Comparison of ENCODE assay signal across 14 cellular contexts in the genomic region with DNA sequence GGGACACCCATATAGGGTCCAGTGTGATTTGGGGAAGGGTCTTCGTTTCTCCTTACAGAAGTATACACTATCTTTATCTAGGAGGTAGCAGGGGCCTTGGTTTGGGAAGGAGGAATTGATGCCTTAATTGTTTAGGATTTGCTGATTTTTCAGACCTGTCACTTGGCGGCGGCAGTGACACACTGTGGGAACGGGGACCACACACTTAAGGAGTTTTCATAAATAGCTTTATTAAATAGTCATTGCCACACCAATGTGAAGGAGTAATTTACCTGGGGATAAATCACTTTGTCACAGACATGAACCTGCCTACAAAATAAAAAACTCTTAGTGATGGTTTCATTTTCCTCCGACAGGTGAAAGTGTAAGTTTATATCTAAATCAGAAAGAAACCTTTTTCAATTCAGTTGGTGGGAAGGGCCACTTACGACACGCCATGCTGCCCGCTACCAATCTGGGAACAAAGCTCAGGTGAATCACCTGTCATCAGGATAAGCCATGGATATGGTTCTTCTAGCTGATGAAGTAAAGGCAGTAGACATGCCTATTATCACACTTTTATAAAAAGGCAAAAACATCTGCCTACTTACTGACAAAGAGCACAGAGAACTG. TPM values are rescaled to one million over a fixed set of nuclear protein-coding genes. Genes with fewer than 3 reads are reported as not detected.
DNase-seq lines count a peak whose midpoint lies in the region; ATAC-seq, FAIRE-seq and TF ChIP-seq lines count a peak whose summit lies in the region.
"Had no signal": no experiment of that assay in that cellular context is flagged by ENCODE, and none has a peak within 500 bp of the region (broad histone marks: within the 10 kb centered on the region; RNA-seq: fewer than 3 reads in every experiment).

No MANE protein-coding gene starts in this region.

- H3K4me2 ChIP-seq in H9 (ENCODE audit: insufficient read depth, insufficient read length, low read length) (no peak overlapping the region), K562 (ENCODE audit: insufficient read depth, low read length) (no peak overlapping the region)

- H2BK120ac ChIP-seq in H9 (ENCODE audit: low read depth, low read length, poor library complexity, severe bottlenecking) = no peak overlapping the region

- no peak overlapping the region for H3T11ph ChIP-seq in H9 (ENCODE audit: low read length)

- H3K4me1 Mint-ChIP-seq in H9 (peaks cover 72 to 75% of the 10 kb centered on the region in 2 experiments), nephron (no peaks in the 10 kb centered on the region), T-cell (no peaks in the 10 kb centered on the region)
- no peaks in the 10 kb centered on the region for H3K4me1 Mint-ChIP-seq in activated T-helper 1 cell treated with anti-CD3 and anti-CD28 coated beads, Interleukin-12 subunit alpha, Interleukin-12 subunit beta, Interleukin-2, Interleukin-4 antibody, amounts not matched to agents 30 ng/mL and 10 ng/mL and 1 ng/mL, durations not matched to agents 14 hours and 24 hours and 36 hours (ENCODE audit: low read depth)

- peaks cover 3% of the 10 kb centered on the region; the same call in 1 of the 2 replicates for H3K27me3 Mint-ChIP-seq in H9 (ENCODE audit: low read depth)
- H3K27me3 Mint-ChIP-seq in nephron (ENCODE audit: low read depth) = peaks cover 53% of the 10 kb centered on the region
- peaks cover 9% of the 10 kb centered on the region for H3K27me3 Mint-ChIP-seq in activated T-helper 1 cell treated with anti-CD3 and anti-CD28 coated beads, Interleukin-12 subunit alpha, Interleukin-12 subunit beta, Interleukin-2, Interleukin-4 antibody, amounts not matched to agents 30 ng/mL and 10 ng/mL and 1 ng/mL, durations not matched to agents 14 hours and 24 hours and 36 hours (ENCODE audit: insufficient read depth)
- H3K27me3 Mint-ChIP-seq in T-cell = peaks cover 6 to 11% of the 10 kb centered on the region in 2 donors
- H3K27me3 Mint-ChIP-seq: activated B cell treated with CpG ODN at 0.5 μM for 24 hours had no signal

- no peak overlapping the region for H3K14ac ChIP-seq in H9 (ENCODE audit: insufficient read depth, low read length)

- H2BK20ac ChIP-seq in H9 (ENCODE audit: low read depth, low read length, poor library complexity, severe bottlenecking) = no peak overlapping the region

- H2BK15ac ChIP-seq in H9 (ENCODE audit: low read depth, low read length) = no peak overlapping the region

- H4K20me1 ChIP-seq in H9 (ENCODE audit: control insufficient read depth, insufficient read depth, insufficient read length) = peaks cover 3% of the 10 kb centered on the region
- no peaks in the 10 kb centered on the region; the same call in 1 of the 2 replicates for H4K20me1 ChIP-seq in K562 (replicated peaks; ENCODE audit: control insufficient read depth, insufficient read depth, low read length)

- no peak overlapping the region for H2BK5ac ChIP-seq in H9 (ENCODE audit: insufficient read length, low read length)

- H3K27ac ChIP-seq in H9 (ENCODE audit: insufficient read length, low read depth, low read length) (no peak overlapping the region), K562 (ENCODE audit: extremely low read depth, low read depth, low read length) (no peak overlapping the region), spleen (no peak overlapping the region)
- H3K27ac ChIP-seq: left lung, transverse colon had no signal

- H3K9me1 ChIP-seq in K562 (ENCODE audit: control insufficient read depth, insufficient read depth, low read length) = no peaks in the 10 kb centered on the region

- no peak overlapping the region for H4K91ac ChIP-seq in H9 (ENCODE audit: insufficient read length, low read depth, low read length)

- WGBS in H9 (ENCODE audit: extremely low coverage, insufficient read length, low lambda C conversion rate) = no CpG with 5 or more reads among the region's 8 CpGs
- WGBS in K562 (ENCODE audit: insufficient coverage, low coverage, missing lambda C conversion rate) = 4% methylated on average over 8 of the region's 8 CpGs
- 64 to 78% (median 75%) methylated on average over 8 of the region's 8 CpGs for WGBS in spleen, 5 donors

- H4K8ac ChIP-seq in H9 (replicated peaks; ENCODE audit: insufficient read length, low read depth, low read length) = no peak overlapping the region

- H2AFZ ChIP-seq in H9 (ENCODE audit: low read length) (no peak overlapping the region), K562 (ENCODE audit: low read depth, low read length) (no peak overlapping the region)

- H3K23ac ChIP-seq in H9 (ENCODE audit: insufficient read length, low read depth, low read length) = no peak overlapping the region

- no peaks in the 10 kb centered on the region for H3K9me3 Mint-ChIP-seq in H9
- no peaks in the 10 kb centered on the region for H3K9me3 Mint-ChIP-seq in nephron
- H3K9me3 Mint-ChIP-seq in activated T-helper 1 cell treated with anti-CD3 and anti-CD28 coated beads, Interleukin-12 subunit alpha, Interleukin-12 subunit beta, Interleukin-2, Interleukin-4 antibody, amounts not matched to agents 30 ng/mL and 10 ng/mL and 1 ng/mL, durations not matched to agents 14 hours and 24 hours and 36 hours = no peaks in the 10 kb centered on the region
- H3K9me3 Mint-ChIP-seq in T-cell = no peaks in the 10 kb centered on the region
- H3K9me3 Mint-ChIP-seq: activated B cell treated with CpG ODN at 0.5 μM for 24 hours had no signal

- CTCF ChIA-PET in K562 (lab: Yijun Ruan, JAX; ENCODE audit: low intra/inter-chr PET ratio) (interaction anchor here (0.6 to 2.8 kb wide), 3 partner anchors 329 to 339 kb away, joined by 3 to 11 read pairs (median 3); no protein-coding TSS in a partner anchor), T-cell (lab: Charles Lee) (no interaction called here)

- H3K79me2 ChIP-seq in H9 (ENCODE audit: insufficient read depth, low read length) = no peaks in the 10 kb centered on the region
- no peaks in the 10 kb centered on the region for H3K79me2 ChIP-seq in K562 (ENCODE audit: control insufficient read depth, insufficient read depth, low read length)

- H3K27me3 ChIP-seq in H9 (ENCODE audit: insufficient read depth, low read length) = no peaks in the 10 kb centered on the region
- H3K27me3 ChIP-seq in K562 (ENCODE audit: control insufficient read depth in 2 of 2, insufficient read depth in 2 of 2, low read length in 2 of 2) = peaks cover 9 to 35% of the 10 kb centered on the region in 2 experiments; a peak in 4 of 5 replicates
- H3K27me3 ChIP-seq in spleen (replicated peaks in 1 of 7) = peaks cover 0 to 15% (median 0%) of the 10 kb centered on the region in 7 donors
- H3K27me3 ChIP-seq: transverse colon had no signal

- H3K18ac ChIP-seq in H9 (ENCODE audit: insufficient read length, low read depth, low read length) = no peak overlapping the region

- H3K4me1 ChIP-seq in H9 (ENCODE audit: insufficient read depth, low read length) (peaks cover 12% of the 10 kb centered on the region; the same call in 1 of the 2 replicates), K562 (replicated peaks in 1 of 2; ENCODE audit: control insufficient read depth in 2 of 2, insufficient read depth in 2 of 2, low read length in 2 of 2) (no peaks in the 10 kb centered on the region), spleen (no peaks in the 10 kb centered on the region)
- H3K4me1 ChIP-seq: left lung had no signal

- no peak overlapping the region for H2AK5ac ChIP-seq in H9 (ENCODE audit: insufficient read length, low read length)

- no peak for FAIRE-seq in K562 (lab: Jason Lieb, UNC)

- no peak overlapping the region for H3K56ac ChIP-seq in H9 (ENCODE audit: insufficient read length, low read depth, low read length)

- TF ChIP-seq EP300 in K562 (IDR thresholded peaks at IDR 0.05; ENCODE audit: low read length) = no peak

- no TSS peak for BruUV-seq in K562 (replicated peaks; lab: Mats Ljungman, UMichigan)

- no peak overlapping the region for H3K4ac ChIP-seq in H9 (ENCODE audit: low read depth, low read length)

- H3K79me1 ChIP-seq in H9 (ENCODE audit: insufficient read depth, low read depth, low read length, poor library complexity, severe bottlenecking) = no peaks in the 10 kb centered on the region

- H3K36me3 Mint-ChIP-seq in H9 (ENCODE audit: insufficient read depth in 1 of 3, low read depth in 3 of 3) = peaks cover 0 to 4% (median 0%) of the 10 kb centered on the region in 3 experiments; a peak in 2 of 7 replicates
- H3K36me3 Mint-ChIP-seq in nephron (ENCODE audit: low read depth) = peaks cover 4% of the 10 kb centered on the region
- no peaks in the 10 kb centered on the region for H3K36me3 Mint-ChIP-seq in activated T-helper 1 cell treated with anti-CD3 and anti-CD28 coated beads, Interleukin-12 subunit alpha, Interleukin-12 subunit beta, Interleukin-2, Interleukin-4 antibody, amounts not matched to agents 30 ng/mL and 10 ng/mL and 1 ng/mL, durations not matched to agents 14 hours and 24 hours and 36 hours (ENCODE audit: low read depth)
- H3K36me3 Mint-ChIP-seq in T-cell = no peaks in the 10 kb centered on the region

- POLR2A ChIA-PET in K562 (lab: Yijun Ruan, JAX) = no interaction called here
- POLR2A ChIA-PET in T-cell (lab: Charles Lee) = no interaction called here

- H3K36me3 ChIP-seq in K562 (ENCODE audit: control insufficient read depth, insufficient read depth, low read length) (no peaks in the 10 kb centered on the region), spleen (no peaks in the 10 kb centered on the region)
- H3K36me3 ChIP-seq: left lung, transverse colon had no signal

- no peak overlapping the region for H3K4me3 Mint-ChIP-seq in H9
- no peak overlapping the region for H3K4me3 Mint-ChIP-seq in nephron
- no peak overlapping the region for H3K4me3 Mint-ChIP-seq in activated T-helper 1 cell treated with anti-CD3 and anti-CD28 coated beads, Interleukin-12 subunit alpha, Interleukin-12 subunit beta, Interleukin-2, Interleukin-4 antibody, amounts not matched to agents 30 ng/mL and 10 ng/mL and 1 ng/mL, durations not matched to agents 14 hours and 24 hours and 36 hours
- H3K4me3 Mint-ChIP-seq in T-cell = no peak overlapping the region
- H3K4me3 Mint-ChIP-seq: activated B cell treated with CpG ODN at 0.5 μM for 24 hours had no signal

- in situ Hi-C loops in K562 (cut with MboI) = no loop called here

- no peak overlapping the region for H4K5ac ChIP-seq in H9 (ENCODE audit: insufficient read length, low read depth, low read length)

- H3K9ac ChIP-seq in H9 (ENCODE audit: extremely low read depth, insufficient read length, low read length) (no peak overlapping the region), K562 (ENCODE audit: insufficient read depth in 1 of 2, low read depth in 2 of 2, low read length in 2 of 2) (no peak overlapping the region)

- H3K23me2 ChIP-seq in H9 (ENCODE audit: insufficient read length, low read depth, low read length, poor library complexity, severe bottlenecking) = no peaks in the 10 kb centered on the region

- TF ChIP-seq POLR2A in K562 (conservative IDR thresholded peaks at IDR 0.05) (no peak), spleen (IDR thresholded peaks at IDR 0.05) (no peak)

- no peaks in the 10 kb centered on the region for H3K9me3 ChIP-seq in H9 (ENCODE audit: control insufficient read depth, low read depth, low read length)
- H3K9me3 ChIP-seq in K562 (replicated peaks; ENCODE audit: control insufficient read depth, insufficient read depth, low read depth, low read length) = no peaks in the 10 kb centered on the region
- no peaks in the 10 kb centered on the region for H3K9me3 ChIP-seq in spleen
- H3K9me3 ChIP-seq: left lung, transverse colon had no signal

- H3K27ac Mint-ChIP-seq in H9 = peak overlapping the region in 1 of 3 experiments; percentile 73; a peak in 2 of 7 replicates
- H3K27ac Mint-ChIP-seq in nephron = no peak overlapping the region
- H3K27ac Mint-ChIP-seq in activated T-helper 1 cell treated with anti-CD3 and anti-CD28 coated beads, Interleukin-12 subunit alpha, Interleukin-12 subunit beta, Interleukin-2, Interleukin-4 antibody, amounts not matched to agents 30 ng/mL and 10 ng/mL and 1 ng/mL, durations not matched to agents 14 hours and 24 hours and 36 hours = no peak overlapping the region
- no peak overlapping the region for H3K27ac Mint-ChIP-seq in T-cell
- H3K27ac Mint-ChIP-seq: activated B cell treated with CpG ODN at 0.5 μM for 24 hours had no signal

- ATAC-seq in K562 = peak; percentile 36; the same call in 1 of the 3 replicates
- ATAC-seq in T-cell (replicated peaks in 1 of 4) = no peak
- ATAC-seq: left lung had no signal

- DNase-seq in H9 (no peak), NCI-H2081 treated with DMSO at 0.1 percent for 48 hours (lab: John Stamatoyannopoulos, UW) (peak; percentile 39), K562 (ENCODE audit: extremely low read depth in 1 of 4, low spot score in 3 of 4) (peak in 2 of 4 experiments; percentile 6 to 11), T-cell (no peak), spleen (no peak)
- DNase-seq in activated T-helper 1 cell treated with anti-CD3 and anti-CD28 coated beads, Interleukin-12 subunit alpha, Interleukin-12 subunit beta, Interleukin-2, Interleukin-4 antibody, amounts not matched to agents 30 ng/mL and 10 ng/mL and 1 ng/mL, durations not matched to agents 14 hours and 24 hours and 36 hours (ENCODE audit: low spot score) = no peak
- DNase-seq: activated B cell treated with CpG ODN at 0.5 μM for 24 hours; COR-L47; effector CD4-positive, alpha-beta T cell; glutamatergic neuron; left lung; stimulated activated CD4-positive, alpha-beta T cell treated with anti-CD3 and anti-CD28 coated beads, Interleukin-15, amount 100 ng/mL, for 24 hours; transverse colon had no signal

- H3K4me3 ChIP-seq in K562 (no peak overlapping the region), spleen (no peak overlapping the region)
- H3K4me3 ChIP-seq: left lung, transverse colon had no signal

- intact Hi-C loops in K562 (cut with micrococcal nuclease) = loop anchor here (2.0 to 5.0 kb wide), 3 partner anchors 235 to 338 kb away; no protein-coding TSS in a partner anchor
- intact Hi-C loops in activated T-helper 1 cell treated with anti-CD3 and anti-CD28 coated beads, Interleukin-12 subunit alpha, Interleukin-12 subunit beta, Interleukin-2, Interleukin-4 antibody, amounts not matched to agents 30 ng/mL and 10 ng/mL and 1 ng/mL, durations not matched to agents 14 hours and 24 hours and 36 hours (cut with micrococcal nuclease) = no loop called here
- intact Hi-C loops in spleen (cut with DNase I; ENCODE audit: low total_unique reads) = no loop called here

- TF ChIP-seq CTCF in H9 (conservative IDR thresholded peaks at IDR 0.05) = 0 out of 3 replicates have a peak, but pooled peaks have one; percentile 25
- peak; percentile 22 to 61 (median 54); a peak in 4 of 6 replicates for TF ChIP-seq CTCF in K562 (IDR thresholded peaks at IDR 0.05 in 2 of 3, conservative IDR thresholded peaks at IDR 0.05 in 1 of 3; ENCODE audit: insufficient read depth in 2 of 3, low read depth in 1 of 3, low read length in 3 of 3)
- TF ChIP-seq CTCF in nephron (IDR thresholded peaks at IDR 0.05; ENCODE audit: unreplicated experiment in 3 of 3) = peak; percentile 9 to 39 (median 37)
- TF ChIP-seq CTCF in spleen (IDR thresholded peaks at IDR 0.05 in 8 of 11, conservative IDR thresholded peaks at IDR 0.05 in 3 of 11) = no peak

- peak; percentile 54 to 65 for TF ChIP-seq RAD21 in K562 (CRISPR knock-in tag; conservative IDR thresholded peaks at IDR 0.05 in 1 of 2, IDR thresholded peaks at IDR 0.05 in 1 of 2)

- H2BK12ac ChIP-seq in H9 (ENCODE audit: insufficient read length, low read depth, low read length) = no peak overlapping the region

RNA-seq across cellular contexts. Expression of a gene that starts 12.3 kb away (rescaled TPM):
- total RNA-seq in H9 (2021) = 0.18 and 0.26 TPM in 2 replicates
- not detected in 2 replicates for total RNA-seq in K562 (2011; cell fraction: chromatin; rRNA removed; ENCODE audit: low replicate concordance)
- not detected in 2 replicates for total RNA-seq in K562 (2011; cell fraction: nucleolus; rRNA removed)
- total RNA-seq in K562 (2011; cell fraction: nucleoplasm; rRNA removed) = not detected in 2 replicates
- total RNA-seq in K562 (2014; rRNA removed) = not detected in 2 replicates
- not detected in 2 replicates for total RNA-seq in K562 (2014; rRNA removed; fragmentation: Illumina TruSeq; extraction: Trizol)
- total RNA-seq in K562 (2015; rRNA removed; fragmentation: Illumina TruSeq; extraction: Trizol) = not detected in 2 replicates
- total RNA-seq in K562 (2021) = not detected in 2 replicates
- polyA plus RNA-seq in K562 (2011; rRNA removed) = not detected in 2 replicates
- not detected in 2 replicates for polyA plus RNA-seq in K562 (2011; cell fraction: cytosol; rRNA removed)
- polyA plus RNA-seq in K562 (2011; cell fraction: nucleus; rRNA removed) = not detected in 2 replicates
- polyA plus RNA-seq in K562 (2012) = 0.17 and 0.22 TPM in 2 replicates
- not detected in 2 replicates for polyA plus RNA-seq in K562 (2014; fragmentation: Illumina TruSeq; extraction: Trizol)
- polyA plus RNA-seq in K562 (2014; fragmentation: Nextera tagmentation; extraction: Ambion mirVana) = under 1 TPM in 1 of 2 experiments, not detected in 1; 0.07 TPM
- not detected in 2 replicates for polyA plus RNA-seq in K562 (2014; rRNA removed)
- not detected in 2 replicates for polyA minus RNA-seq in K562 (2011; rRNA and poly(A)+ RNA removed)
- polyA minus RNA-seq in K562 (2011; cell fraction: cytosol; rRNA and poly(A)+ RNA removed) = not detected in 2 replicates
- not detected in 2 replicates for polyA minus RNA-seq in K562 (2011; cell fraction: nucleus; rRNA and poly(A)+ RNA removed)
- not detected in 2 replicates for total RNA-seq in activated T-helper 1 cell treated with anti-CD3 and anti-CD28 coated beads, Interleukin-12 subunit alpha, Interleukin-12 subunit beta, Interleukin-2, Interleukin-4 antibody, amounts not matched to agents 30 ng/mL and 10 ng/mL and 1 ng/mL, durations not matched to agents 14 hours and 24 hours and 36 hours
- not detected for total RNA-seq in T-cell
- not detected for total RNA-seq in spleen
- under 1 TPM in 2 of 3 donors, not detected in 1; 0.03 to 0.09 TPM for polyA plus RNA-seq in spleen

Comparison
In these comparisons a context has a peak if more than half of its experiments do, and no peak if none do; other contexts are left out.
1. CTCF ChIP-seq: peak in H9 (single experiment), K562 (3 of 3) and nephron (3 of 3); none in spleen (0 of 11).